17 cellular contexts compared by ENCODE assay signal in the genomic region with DNA sequence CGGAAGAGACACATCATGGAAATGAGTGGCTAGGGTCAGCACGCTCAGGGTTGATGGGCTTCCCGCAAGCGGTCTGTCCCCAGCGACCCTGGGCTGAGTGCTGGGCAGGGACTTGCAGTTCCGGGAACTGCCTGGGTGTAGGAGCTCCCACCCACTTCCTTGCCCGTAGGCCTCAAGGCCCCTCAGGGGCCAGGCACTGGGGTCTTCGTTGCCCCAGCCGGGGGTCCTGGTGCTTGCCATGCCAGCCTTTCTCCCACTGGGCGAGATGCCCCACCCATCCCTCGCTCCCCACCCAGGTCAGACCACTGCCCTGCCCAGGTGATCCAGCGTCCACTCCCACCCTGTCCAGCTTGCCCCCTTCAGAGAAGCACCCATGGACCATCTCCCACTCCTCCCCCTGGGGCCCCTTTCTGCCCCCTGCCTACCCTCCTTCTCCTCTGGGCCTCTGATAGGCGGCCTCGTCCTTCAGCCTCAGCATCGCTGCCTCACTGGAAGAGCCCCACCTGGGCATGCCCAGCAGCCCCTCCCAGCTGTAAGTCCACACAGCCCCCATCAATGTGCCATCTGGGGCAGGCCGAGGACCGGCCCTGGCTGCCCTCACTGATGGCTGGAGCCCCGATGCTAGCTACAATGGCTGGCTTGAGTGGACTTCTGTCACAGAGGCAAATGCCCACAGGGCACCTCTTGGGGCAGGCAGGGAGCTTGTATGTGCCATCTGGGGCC.
"Had no signal": no experiment of that assay in that cellular context is flagged by ENCODE, and none has a peak within 500 bp of the region (broad histone marks: within the 10 kb centered on the region; RNA-seq: fewer than 3 reads in every experiment).

No MANE protein-coding gene starts in this region.

- ATAC-seq: activated CD8-positive, alpha-beta T cell treated with anti-CD3 and anti-CD28 coated beads, Interleukin-2, amount 10 ng/mL, durations not matched to agents 7 days and 5 days; effector memory CD8-positive, alpha-beta T cell; natural killer cell; WTC11 had no signal

- H3K4me1 ChIP-seq: gastroesophageal sphincter had no signal

- H3K27me3 ChIP-seq: gastroesophageal sphincter, heart right ventricle, right atrium auricular region had no signal

- H3K4me3 Mint-ChIP-seq: activated CD8-positive, alpha-beta T cell treated with anti-CD3 and anti-CD28 coated beads, Interleukin-2, amount 10 ng/mL, durations not matched to agents 7 days and 5 days; activated naive CD8-positive, alpha-beta T cell treated with anti-CD3 and anti-CD28 coated beads, Interleukin-2, amount 10 ng/mL, durations not matched to agents 7 days and 5 days; effector memory CD8-positive, alpha-beta T cell; T-helper 1 cell treated with Interleukin-12 subunit alpha and Interleukin-12 subunit beta and Interleukin-4 antibody, amounts not matched to agents 30 μg/mL and 1 μg/mL, for 36 hours; type B pancreatic cell; WTC11 had no signal

- H3K4me1 Mint-ChIP-seq: WTC11 had no signal

- H3K27me3 Mint-ChIP-seq: activated naive CD8-positive, alpha-beta T cell treated with anti-CD3 and anti-CD28 coated beads, Interleukin-2, amount 10 ng/mL, durations not matched to agents 7 days and 5 days; effector memory CD8-positive, alpha-beta T cell; type B pancreatic cell had no signal

- H3K36me3 Mint-ChIP-seq: natural killer cell, type B pancreatic cell, WTC11 had no signal

- H3K4me3 ChIP-seq: gastroesophageal sphincter, heart right ventricle, right atrium auricular region, skin epidermis had no signal

- H3K27ac ChIP-seq: gastroesophageal sphincter, right atrium auricular region had no signal

- H3K9me3 ChIP-seq: gastroesophageal sphincter, heart right ventricle, right atrium auricular region had no signal

- H3K27ac Mint-ChIP-seq: activated CD8-positive, alpha-beta T cell treated with anti-CD3 and anti-CD28 coated beads, Interleukin-2, amount 10 ng/mL, durations not matched to agents 7 days and 5 days; activated naive CD8-positive, alpha-beta T cell treated with anti-CD3 and anti-CD28 coated beads, Interleukin-2, amount 10 ng/mL, durations not matched to agents 7 days and 5 days; effector memory CD8-positive, alpha-beta T cell; T-helper 1 cell treated with Interleukin-12 subunit alpha and Interleukin-12 subunit beta and Interleukin-4 antibody, amounts not matched to agents 30 μg/mL and 1 μg/mL, for 36 hours; type B pancreatic cell had no signal

- DNase-seq: activated CD4-positive, alpha-beta T cell treated with anti-CD3 and anti-CD28 coated beads for 4 hours; activated CD8-positive, alpha-beta memory T cell treated with anti-CD3 and anti-CD28 coated beads, Interleukin-2, amount 50 U/mL, for 4 hours; activated CD8-positive, alpha-beta T cell treated with anti-CD3 and anti-CD28 coated beads, Interleukin-2, amount 10 ng/mL, durations not matched to agents 7 days and 5 days; activated naive CD8-positive, alpha-beta T cell treated with anti-CD3 and anti-CD28 coated beads, Interleukin-2, amount 10 ng/mL, durations not matched to agents 7 days and 5 days; cerebellar nuclear complex; effector memory CD8-positive, alpha-beta T cell; natural killer cell; nucleus accumbens; stimulated activated CD4-positive, alpha-beta T cell treated with anti-CD3 and anti-CD28 coated beads, Interleukin-4, amount 100 ng/mL, for 24 hours; stimulated activated naive CD4-positive, alpha-beta T cell treated with Interleukin-2 at 50 U/mL for 16 hours had no signal
